In genomic region chr17:50258647-50259483, GRCh38 we compare ENCODE assay signal across 16 cellular contexts. TPM values are rescaled to one million over a fixed set of nuclear protein-coding genes. Genes with fewer than 3 reads are reported as not detected.
DNase-seq lines count a peak whose midpoint lies in the region; ATAC-seq and TF ChIP-seq lines count a peak whose summit lies in the region.
"Had no signal": no experiment of that assay in that cellular context is flagged by ENCODE, and none has a peak within 500 bp of the region (broad histone marks: within the 10 kb centered on the region; RNA-seq: fewer than 3 reads in every experiment).

No MANE protein-coding gene starts in this region.

- peaks cover 6 to 23% of the 10 kb centered on the region in 2 donors for H3K4me1 ChIP-seq in ascending aorta
- H3K4me1 ChIP-seq in hepatocyte (ENCODE audit: insufficient read depth), result peaks cover 36% of the 10 kb centered on the region
- H3K4me1 ChIP-seq in thyroid gland, result no peaks in the 10 kb centered on the region

- TF ChIP-seq POLR2A in thyroid gland (IDR thresholded peaks at IDR 0.05), result no peak

- WGBS in hepatocyte (ENCODE audit: low lambda C conversion rate, missing lambda C conversion rate), result 53% methylated on average over 12 of the region's 14 CpGs
- 63 to 80% methylated on average over 5 to 14 of the region's 14 CpGs for WGBS in thyroid gland, 2 donors

- H3K27me3 ChIP-seq in ascending aorta (no peaks in the 10 kb centered on the region), hepatocyte (no peaks in the 10 kb centered on the region), thyroid gland (no peaks in the 10 kb centered on the region)

- no peak for ATAC-seq in T-helper 17 cell
- no peak for ATAC-seq in activated CD4-positive, CD25-positive, alpha-beta regulatory T cell treated with anti-CD3 and anti-CD28 coated beads, Interleukin-2, amount 50 U/mL, for 24 hours
- ATAC-seq in activated CD4-positive, alpha-beta T cell treated with anti-CD3 and anti-CD28 coated beads for 36 hours, result no peak
- ATAC-seq: stimulated activated memory B cell treated with anti-CD40 and anti-IgM and Interleukin-4, amounts not matched to agents 10 μg/mL and 1 μg/mL and 100 μg/mL, for 72 hours had no signal

- H3K36me3 Mint-ChIP-seq in T-helper 17 cell (ENCODE audit: low read depth), result peaks cover 8% of the 10 kb centered on the region
- H3K36me3 Mint-ChIP-seq in activated CD4-positive, alpha-beta T cell treated with anti-CD3 and anti-CD28 coated beads for 36 hours (ENCODE audit: low read depth), result no peaks in the 10 kb centered on the region
- H3K36me3 Mint-ChIP-seq: IgD-negative memory B cell; stimulated activated memory B cell treated with anti-CD40 and anti-IgM and Interleukin-4, amounts not matched to agents 10 μg/mL and 1 μg/mL and 100 μg/mL, for 72 hours had no signal

- TF ChIP-seq CTCF in GM20000 (IDR thresholded peaks at IDR 0.05; ENCODE audit: extremely low read depth, missing control alignments) (no peak), ascending aorta (IDR thresholded peaks at IDR 0.05) (no peak), hepatocyte (IDR thresholded peaks at IDR 0.05; ENCODE audit: poor library complexity) (no peak), thyroid gland (IDR thresholded peaks at IDR 0.05) (no peak)

- H3K36me3 ChIP-seq in ascending aorta (no peaks in the 10 kb centered on the region), hepatocyte (replicated peaks; ENCODE audit: insufficient read depth, low read depth) (no peaks in the 10 kb centered on the region), thyroid gland (no peaks in the 10 kb centered on the region)

- H3K4me3 ChIP-seq in ascending aorta, result no peak overlapping the region
- no peak overlapping the region for H3K4me3 ChIP-seq in hepatocyte
- H3K4me3 ChIP-seq in thyroid gland (replicated peaks in 1 of 3), result no peak overlapping the region

- H2AFZ ChIP-seq in hepatocyte, result no peak overlapping the region

- H3K27me3 Mint-ChIP-seq in T-helper 17 cell, result peaks cover 49% of the 10 kb centered on the region
- H3K27me3 Mint-ChIP-seq in activated CD4-positive, alpha-beta T cell treated with anti-CD3 and anti-CD28 coated beads for 36 hours, result peaks cover 7% of the 10 kb centered on the region

- H3K9me3 Mint-ChIP-seq in activated CD4-positive, alpha-beta T cell treated with anti-CD3 and anti-CD28 coated beads for 36 hours (ENCODE audit: low read depth), result no peaks in the 10 kb centered on the region
- H3K9me3 Mint-ChIP-seq: activated T-helper 2 cell treated with anti-CD3 and anti-CD28 coated beads, Interferon-gamma antibody, Interleukin-2, Interleukin-4, amounts not matched to agents 10 μg/mL and 5 μg/mL and 100 μg/mL, durations not matched to agents 14 hours and 24 hours and 36 hours; stimulated activated memory B cell treated with anti-CD40 and anti-IgM and Interleukin-4, amounts not matched to agents 10 μg/mL and 1 μg/mL and 100 μg/mL, for 72 hours had no signal

- no peaks in the 10 kb centered on the region for H4K20me1 ChIP-seq in hepatocyte (ENCODE audit: insufficient read depth, poor library complexity, severe bottlenecking)

- H3K9me3 ChIP-seq in ascending aorta (no peaks in the 10 kb centered on the region), hepatocyte (ENCODE audit: low read depth) (no peaks in the 10 kb centered on the region), T-helper 17 cell (ENCODE audit: control insufficient read depth, low read length, poor library complexity, severe bottlenecking) (no peaks in the 10 kb centered on the region), thyroid gland (no peaks in the 10 kb centered on the region)

- CTCF ChIA-PET in activated CD4-positive, alpha-beta T cell treated with anti-CD3 and anti-CD28 coated beads for 36 hours (lab: Charles Lee), result no interaction called here

- no peak overlapping the region for H3K27ac Mint-ChIP-seq in T-helper 17 cell
- H3K27ac Mint-ChIP-seq in activated CD4-positive, alpha-beta T cell treated with anti-CD3 and anti-CD28 coated beads for 36 hours, result no peak overlapping the region
- H3K27ac Mint-ChIP-seq: activated T-helper 2 cell treated with anti-CD3 and anti-CD28 coated beads, Interferon-gamma antibody, Interleukin-2, Interleukin-4, amounts not matched to agents 10 μg/mL and 5 μg/mL and 100 μg/mL, durations not matched to agents 14 hours and 24 hours and 36 hours; IgD-negative memory B cell; stimulated activated memory B cell treated with anti-CD40 and anti-IgM and Interleukin-4, amounts not matched to agents 10 μg/mL and 1 μg/mL and 100 μg/mL, for 72 hours had no signal

- H3K4me2 ChIP-seq in hepatocyte, result peak overlapping the region; percentile 10

- H3K4me1 Mint-ChIP-seq in T-helper 17 cell, result peaks cover 6% of the 10 kb centered on the region
- H3K4me1 Mint-ChIP-seq in activated CD4-positive, alpha-beta T cell treated with anti-CD3 and anti-CD28 coated beads for 36 hours, result no peaks in the 10 kb centered on the region
- H3K4me1 Mint-ChIP-seq: IgD-negative memory B cell; stimulated activated memory B cell treated with anti-CD40 and anti-IgM and Interleukin-4, amounts not matched to agents 10 μg/mL and 1 μg/mL and 100 μg/mL, for 72 hours had no signal

- H3K4me3 Mint-ChIP-seq in T-helper 17 cell, result no peak overlapping the region
- H3K4me3 Mint-ChIP-seq in activated CD4-positive, alpha-beta T cell treated with anti-CD3 and anti-CD28 coated beads for 36 hours, result no peak overlapping the region
- H3K4me3 Mint-ChIP-seq: IgD-negative memory B cell; stimulated activated memory B cell treated with anti-CD40 and anti-IgM and Interleukin-4, amounts not matched to agents 10 μg/mL and 1 μg/mL and 100 μg/mL, for 72 hours had no signal

- H3K27ac ChIP-seq in ascending aorta (peak overlapping the region; percentile 23 to 56), hepatocyte (peak overlapping the region; percentile 92), thyroid gland (no peak overlapping the region)

- no peaks in the 10 kb centered on the region for H3K9me2 ChIP-seq in hepatocyte (replicated peaks; ENCODE audit: insufficient read depth)

- H3K79me2 ChIP-seq in hepatocyte, result no peaks in the 10 kb centered on the region

- DNase-seq in GM20000 (ENCODE audit: low spot score) (peak; percentile 6), ascending aorta (ENCODE audit: low spot score in 2 of 2) (peak in 1 of 2 donors; percentile 66), hepatocyte (ENCODE audit: low spot score) (peak; percentile 66), stromal cell of bone marrow (ENCODE audit: low read depth) (peak; percentile 65), T-helper 17 cell (no peak), thyroid gland (no peak)
- DNase-seq in activated CD4-positive, alpha-beta T cell treated with anti-CD3 and anti-CD28 coated beads for 36 hours, result no peak
- DNase-seq: activated CD4-positive, alpha-beta T cell treated with anti-CD3 and anti-CD28 coated beads for 48 hours; HCEC 1CT; SW 1271 had no signal

- POLR2A ChIA-PET in activated CD4-positive, alpha-beta T cell treated with anti-CD3 and anti-CD28 coated beads for 36 hours (lab: Charles Lee), result no interaction called here

- intact Hi-C loops in ascending aorta (cut with DNase I) (no loop called here), thyroid gland (cut with DNase I) (no loop called here)
- intact Hi-C loops in activated CD4-positive, alpha-beta T cell treated with anti-CD3 and anti-CD28 coated beads for 36 hours (cut with DNase I, micrococcal nuclease), result no loop called here

RNA-seq across cellular contexts. Expression of gene TMEM92, which starts 15.4 kb away (rescaled TPM):
- not detected for total RNA-seq in ascending aorta
- 6.9 and 11.3 TPM in 2 replicates for total RNA-seq in hepatocyte
- polyA plus RNA-seq in hepatocyte, result 21.7 and 24.0 TPM in 2 replicates
- not detected for total RNA-seq in T-helper 17 cell
- under 1 TPM; 0.23 TPM for total RNA-seq in activated CD4-positive, alpha-beta T cell treated with anti-CD3 and anti-CD28 coated beads for 36 hours
- total RNA-seq in thyroid gland, result not detected
- total RNA-seq: cerebellum, fibroblast of villous mesenchyme had no signal
- polyA plus RNA-seq: IgD-negative memory B cell had no signal

RNA-seq across cellular contexts. Expression of gene COL1A1, which starts 57.4 kb away (rescaled TPM):
- total RNA-seq in ascending aorta (547 TPM), hepatocyte (351 and 1,063 TPM in 2 replicates), T-helper 17 cell (10 to 100 TPM; 15.4 to 16.6 TPM), thyroid gland (10 to 100 TPM; 12.2 to 57.3 (median 18.5) TPM)
- polyA plus RNA-seq in hepatocyte, result 5,822 and 6,071 TPM in 2 replicates
- total RNA-seq in activated CD4-positive, alpha-beta T cell treated with anti-CD3 and anti-CD28 coated beads for 36 hours, result under 1 TPM; 0.55 to 0.70 TPM

Comparison
In these comparisons a context has a peak if more than half of its experiments do, and no peak if none do; other contexts are left out.
1. DNase-seq: peak in GM20000 (single experiment), hepatocyte (single experiment) and stromal cell of bone marrow (single experiment); none in T-helper 17 cell (0 of 3), activated CD4-positive, alpha-beta T cell treated with anti-CD3 and anti-CD28 coated beads for 36 hours (single experiment) and thyroid gland (0 of 2).
2. H3K27ac ChIP-seq: peak in ascending aorta (2 of 2) and hepatocyte (single experiment); none in thyroid gland (0 of 3).